ENCODE assay signal across 19 cellular contexts in the genomic region with DNA sequence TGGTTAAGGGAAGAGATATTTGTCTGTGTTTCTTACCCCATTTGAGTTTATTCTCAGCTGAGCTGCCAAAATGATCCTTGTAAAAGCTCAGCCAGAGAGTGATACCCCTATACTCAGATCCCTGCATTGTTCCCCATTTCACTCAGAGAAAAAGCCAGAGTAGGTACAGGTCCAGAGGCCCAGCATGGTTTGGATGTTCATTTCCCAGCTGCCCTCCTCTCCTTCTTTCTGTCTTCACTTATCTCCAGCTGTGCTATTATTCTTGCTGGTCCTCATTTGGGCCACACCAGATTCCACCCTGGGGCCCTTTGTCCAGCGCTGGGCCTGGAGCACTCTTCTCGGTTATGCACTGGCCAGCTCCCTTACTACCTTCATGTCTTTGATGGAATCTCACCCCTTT.
DNase-seq lines count a peak whose midpoint lies in the region; TF ChIP-seq lines count a peak whose summit lies in the region.
"Had no signal": no experiment of that assay in that cellular context is flagged by ENCODE, and none has a peak within 500 bp of the region (broad histone marks: within the 10 kb centered on the region; RNA-seq: fewer than 3 reads in every experiment).

No MANE protein-coding gene starts in this region.

- H3K4ac ChIP-seq in trophoblast cell (ENCODE audit: low read depth, low read length), result no peak overlapping the region

- no peak overlapping the region for H3K27ac ChIP-seq in neural progenitor cell
- no peak overlapping the region for H3K27ac ChIP-seq in trophoblast cell (ENCODE audit: low read depth, low read length)
- H3K27ac ChIP-seq: 22Rv1; A549; BLaER1 treated with 17β-estradiol and CSF1 and Interleukin-3, amounts not matched to agents 10 nM and 100 nM; C4-2B had no signal

- H4K20me1 ChIP-seq in neural progenitor cell (ENCODE audit: low read depth), result peaks cover 25% of the 10 kb centered on the region
- H4K20me1 ChIP-seq: BLaER1 treated with 17β-estradiol and CSF1 and Interleukin-3, amounts not matched to agents 10 nM and 100 nM had no signal

- no peaks in the 10 kb centered on the region for H3K9me3 ChIP-seq in neural progenitor cell (ENCODE audit: low read depth)
- no peaks in the 10 kb centered on the region for H3K9me3 ChIP-seq in trophoblast cell (ENCODE audit: insufficient read depth, low read depth, low read length)
- H3K9me3 ChIP-seq: A549, Caco-2 had no signal

- H3K36me3 ChIP-seq in neural progenitor cell, result no peaks in the 10 kb centered on the region
- H3K36me3 ChIP-seq in trophoblast cell (ENCODE audit: control insufficient read depth in 1 of 2, insufficient read depth in 2 of 2, low read length in 2 of 2), result no peaks in the 10 kb centered on the region
- H3K36me3 ChIP-seq: BLaER1 treated with 17β-estradiol and CSF1 and Interleukin-3, amounts not matched to agents 10 nM and 100 nM had no signal

- no peak overlapping the region for H4K12ac ChIP-seq in trophoblast cell (ENCODE audit: low read depth, low read length)

- no peak overlapping the region for H2BK120ac ChIP-seq in trophoblast cell (ENCODE audit: insufficient read depth, low read length, poor library complexity)

- no peak overlapping the region for H3K4me3 Mint-ChIP-seq in neural progenitor cell
- H3K4me3 Mint-ChIP-seq: B cell; CD4-positive, alpha-beta T cell; CD8-positive, alpha-beta T cell had no signal

- H3K23ac ChIP-seq in trophoblast cell (ENCODE audit: low read length), result no peak overlapping the region

- no peak overlapping the region for H4K8ac ChIP-seq in trophoblast cell (ENCODE audit: low read depth, low read length)

- no peak overlapping the region for H2AK5ac ChIP-seq in trophoblast cell (ENCODE audit: low read length)

- H3K36me3 Mint-ChIP-seq in neural progenitor cell, result no peaks in the 10 kb centered on the region
- H3K36me3 Mint-ChIP-seq: CD8-positive, alpha-beta T cell had no signal

- H3K79me2 ChIP-seq in neural progenitor cell (ENCODE audit: low read depth) (no peaks in the 10 kb centered on the region), trophoblast cell (ENCODE audit: control insufficient read depth, insufficient read depth, low read length, poor library complexity) (no peaks in the 10 kb centered on the region)

- no CpG with 5 or more reads among the region's 2 CpGs for WGBS in trophoblast cell (ENCODE audit: extremely low coverage, insufficient coverage, insufficient read length)

- no peaks in the 10 kb centered on the region for H3F3A ChIP-seq in neural progenitor cell (ENCODE audit: low read depth)

- H4K91ac ChIP-seq in trophoblast cell (ENCODE audit: low read depth, low read length), result no peak overlapping the region

- peaks cover 6% of the 10 kb centered on the region for H3K4me1 Mint-ChIP-seq in neural progenitor cell
- H3K4me1 Mint-ChIP-seq: B cell had no signal

- DNase-seq in ELF-1 (ENCODE audit: low read depth, low spot score), result peak; percentile 15
- peak; percentile 68 for DNase-seq in neural progenitor cell (ENCODE audit: low spot score)
- peak; percentile 8 for DNase-seq in retina
- DNase-seq in trophoblast cell, result no peak
- DNase-seq in activated naive CD4-positive, alpha-beta T cell treated with anti-CD3 and anti-CD28 coated beads, Interleukin-2, amount 50 U/mL, for 16 hours, result no peak
- DNase-seq in activated T-cell treated with anti-CD3 and anti-CD28 coated beads, Interleukin-2, amount 50 U/mL, for 1 hour, result no peak
- DNase-seq: AML-193; Caco-2; Calu3; CD4-positive, alpha-beta T cell; CD8-positive, alpha-beta T cell; DMS79 treated with DMSO at 0.1 percent for 48 hours; GDM1 had no signal

- H2AFZ ChIP-seq in neural progenitor cell (replicated peaks), result no peak overlapping the region
- H2AFZ ChIP-seq in trophoblast cell (ENCODE audit: insufficient read depth, low read length, poor library complexity), result no peak overlapping the region

- H3K4me3 ChIP-seq in neural progenitor cell (no peak overlapping the region), trophoblast cell (ENCODE audit: low read depth, low read length) (no peak overlapping the region)
- H3K4me3 ChIP-seq: A549; BLaER1 treated with 17β-estradiol and CSF1 and Interleukin-3, amounts not matched to agents 10 nM and 100 nM; GM12878 had no signal

- H3K27me3 Mint-ChIP-seq in neural progenitor cell (ENCODE audit: insufficient read depth, low read depth), result no peaks in the 10 kb centered on the region
- H3K27me3 Mint-ChIP-seq: B cell; CD4-positive, alpha-beta T cell had no signal

- H3K79me1 ChIP-seq in trophoblast cell (ENCODE audit: low read length), result no peaks in the 10 kb centered on the region

- no peak overlapping the region for H3K9ac ChIP-seq in neural progenitor cell
- no peak overlapping the region for H3K9ac ChIP-seq in trophoblast cell (ENCODE audit: low read length)
- H3K9ac ChIP-seq: BLaER1 treated with 17β-estradiol and CSF1 and Interleukin-3, amounts not matched to agents 10 nM and 100 nM had no signal

- no peak overlapping the region for H2BK5ac ChIP-seq in trophoblast cell (ENCODE audit: low read depth, low read length, poor library complexity)

- no peak overlapping the region for H2BK12ac ChIP-seq in trophoblast cell (ENCODE audit: low read length)

- no peaks in the 10 kb centered on the region for H3K9me3 Mint-ChIP-seq in neural progenitor cell
- H3K9me3 Mint-ChIP-seq: CD4-positive, alpha-beta T cell; CD8-positive, alpha-beta T cell had no signal

- no peak overlapping the region for H3K14ac ChIP-seq in trophoblast cell (ENCODE audit: low read length)

- peaks cover 8% of the 10 kb centered on the region for H3K4me1 ChIP-seq in neural progenitor cell
- no peaks in the 10 kb centered on the region for H3K4me1 ChIP-seq in trophoblast cell (ENCODE audit: control insufficient read depth in 1 of 2, insufficient read depth in 2 of 2, low read length in 2 of 2)
- H3K4me1 ChIP-seq: A549, Caco-2 had no signal

- TF ChIP-seq CTCF in neural progenitor cell (IDR thresholded peaks at IDR 0.05), result no peak

- H3K27me3 ChIP-seq in neural progenitor cell (peaks cover 100% of the 10 kb centered on the region), trophoblast cell (ENCODE audit: insufficient read depth, low read length) (no peaks in the 10 kb centered on the region)
- H3K27me3 ChIP-seq: BLaER1 treated with 17β-estradiol and CSF1 and Interleukin-3, amounts not matched to agents 10 nM and 100 nM had no signal

- no peak overlapping the region for H3K4me2 ChIP-seq in neural progenitor cell
- no peak overlapping the region for H3K4me2 ChIP-seq in trophoblast cell (ENCODE audit: low read length)
- H3K4me2 ChIP-seq: A549; BLaER1 treated with 17β-estradiol and CSF1 and Interleukin-3, amounts not matched to agents 10 nM and 100 nM had no signal

- H3K18ac ChIP-seq in trophoblast cell (ENCODE audit: low read length), result no peak overlapping the region

- no peak overlapping the region for H3K27ac Mint-ChIP-seq in neural progenitor cell
- H3K27ac Mint-ChIP-seq: B cell; CD4-positive, alpha-beta T cell; CD8-positive, alpha-beta T cell had no signal

Comparison
In these comparisons a context has a peak if more than half of its experiments do, and no peak if none do; other contexts are left out.
1. DNase-seq: peak in ELF-1 (single experiment), neural progenitor cell (single experiment) and retina (single experiment); none in trophoblast cell (0 of 2), activated naive CD4-positive, alpha-beta T cell treated with anti-CD3 and anti-CD28 coated beads, Interleukin-2, amount 50 U/mL, for 16 hours (single experiment) and activated T-cell treated with anti-CD3 and anti-CD28 coated beads, Interleukin-2, amount 50 U/mL, for 1 hour (single experiment).